1 cellular context compared by ENCODE assay signal in the genomic region with DNA sequence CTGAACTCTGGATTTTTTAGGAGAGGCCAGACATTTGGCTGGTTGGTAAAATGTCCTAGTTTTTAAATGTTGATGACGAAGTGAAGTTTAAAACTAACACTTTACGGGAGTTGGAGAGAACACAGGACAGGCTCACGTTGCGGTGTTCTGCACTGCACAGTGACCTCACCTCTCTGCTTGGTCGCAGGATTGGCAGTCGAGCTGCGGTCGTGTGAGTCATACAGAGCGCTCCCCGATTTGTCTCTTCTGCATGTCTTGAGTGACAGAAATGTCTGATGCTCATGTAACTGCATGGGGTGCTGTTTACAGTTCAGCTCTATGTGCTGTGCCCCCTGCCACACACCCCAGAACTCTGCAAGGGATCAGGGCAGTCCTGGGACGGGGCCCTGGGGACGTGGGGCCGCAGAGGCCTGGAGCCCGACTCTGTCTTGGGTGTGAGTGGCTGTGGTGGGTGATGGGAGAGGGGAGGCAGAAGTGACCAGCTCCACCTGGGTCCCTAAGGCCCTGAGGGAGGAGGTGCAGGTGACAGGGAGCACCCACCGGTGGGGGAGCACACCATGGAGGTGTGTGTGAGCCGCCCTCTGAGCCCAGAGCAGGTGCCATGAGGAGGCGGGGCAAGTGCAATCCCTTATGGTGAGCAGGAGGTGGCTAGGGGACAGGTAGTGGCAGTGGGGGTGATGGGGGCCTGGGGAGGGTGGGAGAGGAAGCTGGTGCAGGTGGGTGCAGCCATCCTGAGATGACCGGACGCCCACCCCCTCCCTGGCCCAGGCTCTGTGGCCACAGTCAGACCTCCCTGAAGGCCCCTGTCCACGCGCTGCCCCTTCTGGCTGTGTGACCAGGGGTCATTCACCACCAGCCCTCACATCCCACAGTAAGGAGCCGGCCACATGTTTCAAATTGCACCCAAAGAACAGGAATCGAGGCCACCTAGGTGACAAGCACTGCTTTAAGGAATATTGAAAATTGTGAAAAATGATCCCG.
A peak's percentile ranks its signal among the peaks of the same experiment; 100 is the strongest.
TF ChIP-seq lines count a peak whose summit lies in the region.

No MANE protein-coding gene starts in this region.

TF ChIP-seq in K562, 482 proteins besides CTCF, POLR2A, EP300 and RAD21 (continues in another document):
- TF ChIP-seq NFYB (IDR thresholded peaks at IDR 0.05; ENCODE audit: extremely low read depth, insufficient read length) (no peak), FOSL1 (tag; conservative IDR thresholded peaks at IDR 0.05) (0 out of 2 replicates have a peak, but pooled peaks have one; percentile 21), ZNF707 (CRISPR knock-in tag; conservative IDR thresholded peaks at IDR 0.05) (no peak), EHMT2 (IDR thresholded peaks at IDR 0.05) (no peak), JUND (IDR thresholded peaks at IDR 0.05; ENCODE audit: borderline replicate concordance, low read depth, low read length) (peak; percentile 48; the same call in 1 of the 2 replicates), JUND (tag; IDR thresholded peaks at IDR 0.05; ENCODE audit: borderline replicate concordance, low read depth, low read length) (0 out of 3 replicates have a peak, but pooled peaks have one; percentile 17), ZNF79 (CRISPR knock-in tag; IDR thresholded peaks at IDR 0.05; ENCODE audit: low read depth) (no peak), POU5F1 (IDR thresholded peaks at IDR 0.05; ENCODE audit: borderline replicate concordance, low read depth, low read length, partially characterized antibody) (no peak), CREM (IDR thresholded peaks at IDR 0.05; ENCODE audit: low read depth) (0 out of 2 replicates have a peak, but pooled peaks have one; percentile 18), PTBP1 (IDR thresholded peaks at IDR 0.05; ENCODE audit: low read depth, low read length) (no peak), CBX1 (IDR thresholded peaks at IDR 0.05; ENCODE audit: low read depth) (no peak), ZNF764 (CRISPR knock-in tag; IDR thresholded peaks at IDR 0.05; ENCODE audit: low read depth) (no peak), RAD51 (IDR thresholded peaks at IDR 0.05; ENCODE audit: borderline replicate concordance, low read depth) (no peak), KLF1 (tag; IDR thresholded peaks at IDR 0.05) (no peak), POLR2G (IDR thresholded peaks at IDR 0.05; ENCODE audit: low read depth, low read length) (no peak), ZNF263 (CRISPR knock-in tag; IDR thresholded peaks at IDR 0.05; ENCODE audit: borderline replicate concordance) (peak; percentile 47; the same call in 1 of the 2 replicates), NBN (IDR thresholded peaks at IDR 0.05; ENCODE audit: low read depth) (no peak), JUN (IDR thresholded peaks at IDR 0.05; ENCODE audit: borderline replicate concordance, low read depth, low read length) (0 out of 2 replicates have a peak, but pooled peaks have one; percentile 17), JUN (CRISPR knock-in tag; IDR thresholded peaks at IDR 0.05; ENCODE audit: borderline replicate concordance) (no peak)
- TF ChIP-seq, protein P1, sequence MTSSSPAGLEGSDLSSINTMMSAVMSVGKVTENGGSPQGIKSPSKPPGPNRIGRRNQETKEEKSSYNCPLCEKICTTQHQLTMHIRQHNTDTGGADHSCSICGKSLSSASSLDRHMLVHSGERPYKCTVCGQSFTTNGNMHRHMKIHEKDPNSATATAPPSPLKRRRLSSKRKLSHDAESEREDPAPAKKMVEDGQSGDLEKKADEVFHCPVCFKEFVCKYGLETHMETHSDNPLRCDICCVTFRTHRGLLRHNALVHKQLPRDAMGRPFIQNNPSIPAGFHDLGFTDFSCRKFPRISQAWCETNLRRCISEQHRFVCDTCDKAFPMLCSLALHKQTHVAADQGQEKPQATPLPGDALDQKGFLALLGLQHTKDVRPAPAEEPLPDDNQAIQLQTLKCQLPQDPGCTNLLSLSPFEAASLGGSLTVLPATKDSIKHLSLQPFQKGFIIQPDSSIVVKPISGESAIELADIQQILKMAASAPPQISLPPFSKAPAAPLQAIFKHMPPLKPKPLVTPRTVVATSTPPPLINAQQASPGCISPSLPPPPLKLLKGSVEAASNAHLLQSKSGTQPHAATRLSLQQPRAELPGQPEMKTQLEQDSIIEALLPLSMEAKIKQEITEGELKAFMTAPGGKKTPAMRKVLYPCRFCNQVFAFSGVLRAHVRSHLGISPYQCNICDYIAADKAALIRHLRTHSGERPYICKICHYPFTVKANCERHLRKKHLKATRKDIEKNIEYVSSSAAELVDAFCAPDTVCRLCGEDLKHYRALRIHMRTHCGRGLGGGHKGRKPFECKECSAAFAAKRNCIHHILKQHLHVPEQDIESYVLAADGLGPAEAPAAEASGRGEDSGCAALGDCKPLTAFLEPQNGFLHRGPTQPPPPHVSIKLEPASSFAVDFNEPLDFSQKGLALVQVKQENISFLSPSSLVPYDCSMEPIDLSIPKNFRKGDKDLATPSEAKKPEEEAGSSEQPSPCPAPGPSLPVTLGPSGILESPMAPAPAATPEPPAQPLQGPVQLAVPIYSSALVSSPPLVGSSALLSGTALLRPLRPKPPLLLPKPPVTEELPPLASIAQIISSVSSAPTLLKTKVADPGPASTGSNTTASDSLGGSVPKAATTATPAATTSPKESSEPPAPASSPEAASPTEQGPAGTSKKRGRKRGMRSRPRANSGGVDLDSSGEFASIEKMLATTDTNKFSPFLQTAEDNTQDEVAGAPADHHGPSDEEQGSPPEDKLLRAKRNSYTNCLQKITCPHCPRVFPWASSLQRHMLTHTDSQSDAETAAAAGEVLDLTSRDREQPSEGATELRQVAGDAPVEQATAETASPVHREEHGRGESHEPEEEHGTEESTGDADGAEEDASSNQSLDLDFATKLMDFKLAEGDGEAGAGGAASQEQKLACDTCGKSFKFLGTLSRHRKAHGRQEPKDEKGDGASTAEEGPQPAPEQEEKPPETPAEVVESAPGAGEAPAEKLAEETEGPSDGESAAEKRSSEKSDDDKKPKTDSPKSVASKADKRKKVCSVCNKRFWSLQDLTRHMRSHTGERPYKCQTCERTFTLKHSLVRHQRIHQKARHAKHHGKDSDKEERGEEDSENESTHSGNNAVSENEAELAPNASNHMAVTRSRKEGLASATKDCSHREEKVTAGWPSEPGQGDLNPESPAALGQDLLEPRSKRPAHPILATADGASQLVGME (CRISPR knock-in tag; IDR thresholded peaks at IDR 0.05), result no peak
- TF ChIP-seq, protein P2, sequence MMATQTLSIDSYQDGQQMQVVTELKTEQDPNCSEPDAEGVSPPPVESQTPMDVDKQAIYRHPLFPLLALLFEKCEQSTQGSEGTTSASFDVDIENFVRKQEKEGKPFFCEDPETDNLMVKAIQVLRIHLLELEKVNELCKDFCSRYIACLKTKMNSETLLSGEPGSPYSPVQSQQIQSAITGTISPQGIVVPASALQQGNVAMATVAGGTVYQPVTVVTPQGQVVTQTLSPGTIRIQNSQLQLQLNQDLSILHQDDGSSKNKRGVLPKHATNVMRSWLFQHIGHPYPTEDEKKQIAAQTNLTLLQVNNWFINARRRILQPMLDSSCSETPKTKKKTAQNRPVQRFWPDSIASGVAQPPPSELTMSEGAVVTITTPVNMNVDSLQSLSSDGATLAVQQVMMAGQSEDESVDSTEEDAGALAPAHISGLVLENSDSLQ (IDR thresholded peaks at IDR 0.05), result peak; percentile 46
- TF ChIP-seq, protein P3, sequence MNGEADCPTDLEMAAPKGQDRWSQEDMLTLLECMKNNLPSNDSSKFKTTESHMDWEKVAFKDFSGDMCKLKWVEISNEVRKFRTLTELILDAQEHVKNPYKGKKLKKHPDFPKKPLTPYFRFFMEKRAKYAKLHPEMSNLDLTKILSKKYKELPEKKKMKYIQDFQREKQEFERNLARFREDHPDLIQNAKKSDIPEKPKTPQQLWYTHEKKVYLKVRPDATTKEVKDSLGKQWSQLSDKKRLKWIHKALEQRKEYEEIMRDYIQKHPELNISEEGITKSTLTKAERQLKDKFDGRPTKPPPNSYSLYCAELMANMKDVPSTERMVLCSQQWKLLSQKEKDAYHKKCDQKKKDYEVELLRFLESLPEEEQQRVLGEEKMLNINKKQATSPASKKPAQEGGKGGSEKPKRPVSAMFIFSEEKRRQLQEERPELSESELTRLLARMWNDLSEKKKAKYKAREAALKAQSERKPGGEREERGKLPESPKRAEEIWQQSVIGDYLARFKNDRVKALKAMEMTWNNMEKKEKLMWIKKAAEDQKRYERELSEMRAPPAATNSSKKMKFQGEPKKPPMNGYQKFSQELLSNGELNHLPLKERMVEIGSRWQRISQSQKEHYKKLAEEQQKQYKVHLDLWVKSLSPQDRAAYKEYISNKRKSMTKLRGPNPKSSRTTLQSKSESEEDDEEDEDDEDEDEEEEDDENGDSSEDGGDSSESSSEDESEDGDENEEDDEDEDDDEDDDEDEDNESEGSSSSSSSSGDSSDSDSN (IDR thresholded peaks at IDR 0.05; ENCODE audit: borderline replicate concordance in 1 of 2, low read depth in 2 of 2, low read length in 2 of 2), result no peak
- TF ChIP-seq, protein P4, sequence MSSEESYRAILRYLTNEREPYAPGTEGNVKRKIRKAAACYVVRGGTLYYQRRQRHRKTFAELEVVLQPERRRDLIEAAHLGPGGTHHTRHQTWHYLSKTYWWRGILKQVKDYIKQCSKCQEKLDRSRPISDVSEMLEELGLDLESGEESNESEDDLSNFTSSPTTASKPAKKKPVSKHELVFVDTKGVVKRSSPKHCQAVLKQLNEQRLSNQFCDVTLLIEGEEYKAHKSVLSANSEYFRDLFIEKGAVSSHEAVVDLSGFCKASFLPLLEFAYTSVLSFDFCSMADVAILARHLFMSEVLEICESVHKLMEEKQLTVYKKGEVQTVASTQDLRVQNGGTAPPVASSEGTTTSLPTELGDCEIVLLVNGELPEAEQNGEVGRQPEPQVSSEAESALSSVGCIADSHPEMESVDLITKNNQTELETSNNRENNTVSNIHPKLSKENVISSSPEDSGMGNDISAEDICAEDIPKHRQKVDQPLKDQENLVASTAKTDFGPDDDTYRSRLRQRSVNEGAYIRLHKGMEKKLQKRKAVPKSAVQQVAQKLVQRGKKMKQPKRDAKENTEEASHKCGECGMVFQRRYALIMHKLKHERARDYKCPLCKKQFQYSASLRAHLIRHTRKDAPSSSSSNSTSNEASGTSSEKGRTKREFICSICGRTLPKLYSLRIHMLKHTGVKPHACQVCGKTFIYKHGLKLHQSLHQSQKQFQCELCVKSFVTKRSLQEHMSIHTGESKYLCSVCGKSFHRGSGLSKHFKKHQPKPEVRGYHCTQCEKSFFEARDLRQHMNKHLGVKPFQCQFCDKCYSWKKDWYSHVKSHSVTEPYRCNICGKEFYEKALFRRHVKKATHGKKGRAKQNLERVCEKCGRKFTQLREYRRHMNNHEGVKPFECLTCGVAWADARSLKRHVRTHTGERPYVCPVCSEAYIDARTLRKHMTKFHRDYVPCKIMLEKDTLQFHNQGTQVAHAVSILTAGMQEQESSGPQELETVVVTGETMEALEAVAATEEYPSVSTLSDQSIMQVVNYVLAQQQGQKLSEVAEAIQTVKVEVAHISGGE (CRISPR knock-in tag; IDR thresholded peaks at IDR 0.05), result no peak
- TF ChIP-seq, protein P5, sequence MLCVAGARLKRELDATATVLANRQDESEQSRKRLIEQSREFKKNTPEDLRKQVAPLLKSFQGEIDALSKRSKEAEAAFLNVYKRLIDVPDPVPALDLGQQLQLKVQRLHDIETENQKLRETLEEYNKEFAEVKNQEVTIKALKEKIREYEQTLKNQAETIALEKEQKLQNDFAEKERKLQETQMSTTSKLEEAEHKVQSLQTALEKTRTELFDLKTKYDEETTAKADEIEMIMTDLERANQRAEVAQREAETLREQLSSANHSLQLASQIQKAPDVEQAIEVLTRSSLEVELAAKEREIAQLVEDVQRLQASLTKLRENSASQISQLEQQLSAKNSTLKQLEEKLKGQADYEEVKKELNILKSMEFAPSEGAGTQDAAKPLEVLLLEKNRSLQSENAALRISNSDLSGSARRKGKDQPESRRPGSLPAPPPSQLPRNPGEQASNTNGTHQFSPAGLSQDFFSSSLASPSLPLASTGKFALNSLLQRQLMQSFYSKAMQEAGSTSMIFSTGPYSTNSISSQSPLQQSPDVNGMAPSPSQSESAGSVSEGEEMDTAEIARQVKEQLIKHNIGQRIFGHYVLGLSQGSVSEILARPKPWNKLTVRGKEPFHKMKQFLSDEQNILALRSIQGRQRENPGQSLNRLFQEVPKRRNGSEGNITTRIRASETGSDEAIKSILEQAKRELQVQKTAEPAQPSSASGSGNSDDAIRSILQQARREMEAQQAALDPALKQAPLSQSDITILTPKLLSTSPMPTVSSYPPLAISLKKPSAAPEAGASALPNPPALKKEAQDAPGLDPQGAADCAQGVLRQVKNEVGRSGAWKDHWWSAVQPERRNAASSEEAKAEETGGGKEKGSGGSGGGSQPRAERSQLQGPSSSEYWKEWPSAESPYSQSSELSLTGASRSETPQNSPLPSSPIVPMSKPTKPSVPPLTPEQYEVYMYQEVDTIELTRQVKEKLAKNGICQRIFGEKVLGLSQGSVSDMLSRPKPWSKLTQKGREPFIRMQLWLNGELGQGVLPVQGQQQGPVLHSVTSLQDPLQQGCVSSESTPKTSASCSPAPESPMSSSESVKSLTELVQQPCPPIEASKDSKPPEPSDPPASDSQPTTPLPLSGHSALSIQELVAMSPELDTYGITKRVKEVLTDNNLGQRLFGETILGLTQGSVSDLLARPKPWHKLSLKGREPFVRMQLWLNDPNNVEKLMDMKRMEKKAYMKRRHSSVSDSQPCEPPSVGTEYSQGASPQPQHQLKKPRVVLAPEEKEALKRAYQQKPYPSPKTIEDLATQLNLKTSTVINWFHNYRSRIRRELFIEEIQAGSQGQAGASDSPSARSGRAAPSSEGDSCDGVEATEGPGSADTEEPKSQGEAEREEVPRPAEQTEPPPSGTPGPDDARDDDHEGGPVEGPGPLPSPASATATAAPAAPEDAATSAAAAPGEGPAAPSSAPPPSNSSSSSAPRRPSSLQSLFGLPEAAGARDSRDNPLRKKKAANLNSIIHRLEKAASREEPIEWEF (CRISPR knock-in tag; IDR thresholded peaks at IDR 0.05), result no peak
- TF ChIP-seq, protein P6, sequence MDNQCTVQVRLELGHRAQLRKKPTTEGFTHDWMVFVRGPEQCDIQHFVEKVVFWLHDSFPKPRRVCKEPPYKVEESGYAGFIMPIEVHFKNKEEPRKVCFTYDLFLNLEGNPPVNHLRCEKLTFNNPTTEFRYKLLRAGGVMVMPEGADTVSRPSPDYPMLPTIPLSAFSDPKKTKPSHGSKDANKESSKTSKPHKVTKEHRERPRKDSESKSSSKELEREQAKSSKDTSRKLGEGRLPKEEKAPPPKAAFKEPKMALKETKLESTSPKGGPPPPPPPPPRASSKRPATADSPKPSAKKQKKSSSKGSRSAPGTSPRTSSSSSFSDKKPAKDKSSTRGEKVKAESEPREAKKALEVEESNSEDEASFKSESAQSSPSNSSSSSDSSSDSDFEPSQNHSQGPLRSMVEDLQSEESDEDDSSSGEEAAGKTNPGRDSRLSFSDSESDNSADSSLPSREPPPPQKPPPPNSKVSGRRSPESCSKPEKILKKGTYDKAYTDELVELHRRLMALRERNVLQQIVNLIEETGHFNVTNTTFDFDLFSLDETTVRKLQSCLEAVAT (IDR thresholded peaks at IDR 0.05), result 0 out of 4 replicates have a peak, but pooled peaks of 1 of the 2 experiments have one; percentile 35
- TF ChIP-seq, protein P7, sequence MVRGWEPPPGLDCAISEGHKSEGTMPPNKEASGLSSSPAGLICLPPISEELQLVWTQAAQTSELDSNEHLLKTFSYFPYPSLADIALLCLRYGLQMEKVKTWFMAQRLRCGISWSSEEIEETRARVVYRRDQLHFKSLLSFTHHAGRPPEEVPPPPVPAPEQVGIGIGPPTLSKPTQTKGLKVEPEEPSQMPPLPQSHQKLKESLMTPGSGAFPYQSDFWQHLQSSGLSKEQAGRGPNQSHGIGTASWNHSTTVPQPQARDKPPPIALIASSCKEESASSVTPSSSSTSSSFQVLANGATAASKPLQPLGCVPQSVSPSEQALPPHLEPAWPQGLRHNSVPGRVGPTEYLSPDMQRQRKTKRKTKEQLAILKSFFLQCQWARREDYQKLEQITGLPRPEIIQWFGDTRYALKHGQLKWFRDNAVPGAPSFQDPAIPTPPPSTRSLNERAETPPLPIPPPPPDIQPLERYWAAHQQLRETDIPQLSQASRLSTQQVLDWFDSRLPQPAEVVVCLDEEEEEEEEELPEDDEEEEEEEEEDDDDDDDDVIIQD (CRISPR knock-in tag; IDR thresholded peaks at IDR 0.05), result no peak
